In genomic region chr7:21902240-21902639, GRCh38 we compare ENCODE assay signal across 18 cellular contexts. TPM values are rescaled to one million over a fixed set of nuclear protein-coding genes. Genes with fewer than 3 reads are reported as not detected.
DNase-seq lines count a peak whose midpoint lies in the region; ATAC-seq and TF ChIP-seq lines count a peak whose summit lies in the region.
"Had no signal": no experiment of that assay in that cellular context is flagged by ENCODE, and none has a peak within 500 bp of the region (broad histone marks: within the 10 kb centered on the region; RNA-seq: fewer than 3 reads in every experiment).

No MANE protein-coding gene starts in this region.

- H3K36me3 ChIP-seq in Karpas-422 (ENCODE audit: insufficient read depth, low read length) = peaks cover 93% of the 10 kb centered on the region
- H3K36me3 ChIP-seq in left lung = peaks cover 0 to 56% of the 10 kb centered on the region in 2 donors

- H3K4me1 ChIP-seq in Karpas-422 (ENCODE audit: low read length) (peaks cover 62% of the 10 kb centered on the region), left lung (peaks cover 0 to 9% of the 10 kb centered on the region in 2 donors)

- H3K27me3 ChIP-seq in Karpas-422 (ENCODE audit: low read length) (no peaks in the 10 kb centered on the region), left lung (no peaks in the 10 kb centered on the region)
- H3K27me3 ChIP-seq: heart right ventricle had no signal

- TF ChIP-seq CTCF in AG10803 (conservative IDR thresholded peaks at IDR 0.05; ENCODE audit: low read length) (no peak), cardiac fibroblast (IDR thresholded peaks at IDR 0.05; ENCODE audit: low read depth, low read length) (no peak), left lung (IDR thresholded peaks at IDR 0.05) (no peak)

- H3K36me3 Mint-ChIP-seq in activated CD8-positive, alpha-beta memory T cell treated with anti-CD3 and anti-CD28 coated beads, Interleukin-2, amount 10 ng/mL, durations not matched to agents 7 days and 5 days = peaks cover 75% of the 10 kb centered on the region

- H3K4me3 ChIP-seq in AG10803 (ENCODE audit: low read length) (no peak overlapping the region), Karpas-422 (ENCODE audit: low read length) (no peak overlapping the region), cardiac fibroblast (replicated peaks in 1 of 2; ENCODE audit: low read depth in 2 of 2, low read length in 2 of 2) (no peak overlapping the region), left lung (no peak overlapping the region)
- H3K4me3 ChIP-seq: heart right ventricle had no signal

- DNase-seq in AG10803 (ENCODE audit: low read depth) (peak; percentile 53), Karpas-422 (no peak), cardiac fibroblast (ENCODE audit: low read depth in 2 of 2) (peak; percentile 26 to 63), left lung (no peak), NCI-H345 treated with DMSO at 0.1 percent for 48 hours (lab: John Stamatoyannopoulos, UW; ENCODE audit: unreplicated experiment) (no peak)
- DNase-seq in activated CD8-positive, alpha-beta memory T cell treated with anti-CD3 and anti-CD28 coated beads, Interleukin-2, amount 10 ng/mL, durations not matched to agents 7 days and 5 days = no peak
- no peak for DNase-seq in stimulated activated CD4-positive, alpha-beta T cell treated with anti-CD3 and anti-CD28 coated beads, Interleukin-2, amount 100 ng/mL, for 48 hours
- no peak for DNase-seq in activated effector memory CD4-positive, alpha-beta T cell treated with Interleukin-2 at 50 U/mL for 16 hours
- DNase-seq: activated CD4-positive, alpha-beta memory T cell treated with anti-CD3 and anti-CD28 coated beads, Interleukin-2, amount 10 ng/mL, durations not matched to agents 7 days and 5 days; activated naive CD8-positive, alpha-beta T cell treated with anti-CD3 and anti-CD28 coated beads, Interleukin-2, amount 50 U/mL, for 24 hours; cerebellar nuclear complex; heart right ventricle; Kasumi-1; kidney glomerular epithelial cell; NCI-H187; NCI-H524 treated with DMSO at 0.1 percent for 48 hours had no signal

- H3K27ac Mint-ChIP-seq in activated CD8-positive, alpha-beta memory T cell treated with anti-CD3 and anti-CD28 coated beads, Interleukin-2, amount 10 ng/mL, durations not matched to agents 7 days and 5 days = no peak overlapping the region
- H3K27ac Mint-ChIP-seq: activated CD4-positive, alpha-beta memory T cell treated with anti-CD3 and anti-CD28 coated beads, Interleukin-2, amount 10 ng/mL, durations not matched to agents 7 days and 5 days; activated naive CD8-positive, alpha-beta T cell treated with anti-CD3 and anti-CD28 coated beads, Interleukin-2, amount 50 U/mL, for 24 hours; progenitor cell of endocrine pancreas; stimulated activated naive CD8-positive, alpha-beta T cell treated with anti-CD3 and anti-CD28 coated beads, Interleukin-15, Interleukin-2, amounts not matched to agents 100 ng/mL and 50 ng/mL, for 24 hours had no signal

- no peak overlapping the region for H3K9ac ChIP-seq in Karpas-422 (ENCODE audit: low read length)

- CTCF ChIA-PET in activated CD8-positive, alpha-beta memory T cell treated with anti-CD3 and anti-CD28 coated beads, Interleukin-2, amount 10 ng/mL, durations not matched to agents 7 days and 5 days (lab: Charles Lee) = no interaction called here

- no peak overlapping the region for H3K4me3 Mint-ChIP-seq in activated CD8-positive, alpha-beta memory T cell treated with anti-CD3 and anti-CD28 coated beads, Interleukin-2, amount 10 ng/mL, durations not matched to agents 7 days and 5 days
- H3K4me3 Mint-ChIP-seq: activated CD4-positive, alpha-beta memory T cell treated with anti-CD3 and anti-CD28 coated beads, Interleukin-2, amount 10 ng/mL, durations not matched to agents 7 days and 5 days; activated naive CD8-positive, alpha-beta T cell treated with anti-CD3 and anti-CD28 coated beads, Interleukin-2, amount 50 U/mL, for 24 hours; stimulated activated naive CD8-positive, alpha-beta T cell treated with anti-CD3 and anti-CD28 coated beads, Interleukin-15, Interleukin-2, amounts not matched to agents 100 ng/mL and 50 ng/mL, for 24 hours had no signal

- no peak overlapping the region for H3K4me2 ChIP-seq in Karpas-422 (ENCODE audit: low read depth, low read length, poor library complexity, severe bottlenecking)

- H3K4me1 Mint-ChIP-seq in activated CD8-positive, alpha-beta memory T cell treated with anti-CD3 and anti-CD28 coated beads, Interleukin-2, amount 10 ng/mL, durations not matched to agents 7 days and 5 days = peaks cover 21% of the 10 kb centered on the region

- no peaks in the 10 kb centered on the region for H3K27me3 Mint-ChIP-seq in activated CD8-positive, alpha-beta memory T cell treated with anti-CD3 and anti-CD28 coated beads, Interleukin-2, amount 10 ng/mL, durations not matched to agents 7 days and 5 days
- H3K27me3 Mint-ChIP-seq: activated CD4-positive, alpha-beta memory T cell treated with anti-CD3 and anti-CD28 coated beads, Interleukin-2, amount 10 ng/mL, durations not matched to agents 7 days and 5 days; activated naive CD8-positive, alpha-beta T cell treated with anti-CD3 and anti-CD28 coated beads, Interleukin-2, amount 50 U/mL, for 24 hours; progenitor cell of endocrine pancreas; stimulated activated naive CD8-positive, alpha-beta T cell treated with anti-CD3 and anti-CD28 coated beads, Interleukin-15, Interleukin-2, amounts not matched to agents 100 ng/mL and 50 ng/mL, for 24 hours had no signal

- peak; percentile 53 for ATAC-seq in left lung
- ATAC-seq in activated CD8-positive, alpha-beta memory T cell treated with anti-CD3 and anti-CD28 coated beads, Interleukin-2, amount 10 ng/mL, durations not matched to agents 7 days and 5 days = no peak
- ATAC-seq: activated naive CD8-positive, alpha-beta T cell treated with anti-CD3 and anti-CD28 coated beads, Interleukin-2, amount 50 U/mL, for 24 hours; heart right ventricle had no signal

- no peaks in the 10 kb centered on the region for H3K9me3 Mint-ChIP-seq in activated CD8-positive, alpha-beta memory T cell treated with anti-CD3 and anti-CD28 coated beads, Interleukin-2, amount 10 ng/mL, durations not matched to agents 7 days and 5 days (ENCODE audit: low read depth)
- H3K9me3 Mint-ChIP-seq: activated CD4-positive, alpha-beta memory T cell treated with anti-CD3 and anti-CD28 coated beads, Interleukin-2, amount 10 ng/mL, durations not matched to agents 7 days and 5 days had no signal

- no peaks in the 10 kb centered on the region for H3K9me2 ChIP-seq in Karpas-422 (replicated peaks; ENCODE audit: insufficient read depth, low read length)

- H3K9me3 ChIP-seq in Karpas-422 (ENCODE audit: low read length) = no peaks in the 10 kb centered on the region
- H3K9me3 ChIP-seq in left lung = no peaks in the 10 kb centered on the region
- H3K9me3 ChIP-seq: heart right ventricle had no signal

- H3K79me2 ChIP-seq in Karpas-422 (ENCODE audit: low read length) = peaks cover 13% of the 10 kb centered on the region

- peak overlapping the region; percentile 68 for H3K27ac ChIP-seq in Karpas-422 (ENCODE audit: low read length)
- no peak overlapping the region for H3K27ac ChIP-seq in left lung
- H3K27ac ChIP-seq: heart right ventricle had no signal

- H2AFZ ChIP-seq in Karpas-422 (ENCODE audit: low read length) = no peak overlapping the region

- H4K20me1 ChIP-seq in Karpas-422 (ENCODE audit: insufficient read depth, low read depth, low read length) = no peaks in the 10 kb centered on the region

- intact Hi-C loops in left lung (cut with DNase I) = no loop called here

RNA-seq across cellular contexts. Expression of gene CDCA7L, which starts 43.5 kb away (rescaled TPM):
- total RNA-seq in Karpas-422 (2014; rRNA removed; shearing (Covaris generic); ENCODE audit: low replicate concordance) = 278 and 314 TPM in 2 replicates
- 10 to 100 TPM; 27.5 to 38.2 TPM for total RNA-seq in left lung
- 100 to 1,000 TPM in 1 of 2 experiments, 10 to 100 TPM in 1; 59.0 to 103 TPM for total RNA-seq in activated CD8-positive, alpha-beta memory T cell treated with anti-CD3 and anti-CD28 coated beads, Interleukin-2, amount 10 ng/mL, durations not matched to agents 7 days and 5 days

Comparison
In these comparisons a context has a peak if more than half of its experiments do, and no peak if none do; other contexts are left out.
1. DNase-seq: peak in AG10803 (single experiment) and cardiac fibroblast (2 of 2); none in Karpas-422 (single experiment), left lung (0 of 2), activated CD8-positive, alpha-beta memory T cell treated with anti-CD3 and anti-CD28 coated beads, Interleukin-2, amount 10 ng/mL, durations not matched to agents 7 days and 5 days (single experiment), stimulated activated CD4-positive, alpha-beta T cell treated with anti-CD3 and anti-CD28 coated beads, Interleukin-2, amount 100 ng/mL, for 48 hours (0 of 2), activated effector memory CD4-positive, alpha-beta T cell treated with Interleukin-2 at 50 U/mL for 16 hours (single experiment) and NCI-H345 treated with DMSO at 0.1 percent for 48 hours (single experiment).